ENCODE assay signal across 8 cellular contexts in genomic region chr1:156677616-156678596, GRCh38. TPM values are rescaled to one million over a fixed set of nuclear protein-coding genes. Genes with fewer than 3 reads are reported as not detected.
A peak's percentile ranks its signal among the peaks of the same experiment; 100 is the strongest.
DNase-seq lines count a peak whose midpoint lies in the region; ATAC-seq, FAIRE-seq and TF ChIP-seq lines count a peak whose summit lies in the region.

No MANE protein-coding gene starts in this region.

- H2AFZ ChIP-seq in endothelial cell of umbilical vein (ENCODE audit: low read depth, low read length): peak overlapping the region; percentile 72

- peak; percentile 94 to 96 for TF ChIP-seq RAD21 in A549 (conservative IDR thresholded peaks at IDR 0.05 in 1 of 2, IDR thresholded peaks at IDR 0.05 in 1 of 2)

- peaks cover 39% of the 10 kb centered on the region for H3K79me2 ChIP-seq in endothelial cell of umbilical vein (ENCODE audit: control insufficient read depth, insufficient read depth, low read length)

- TF ChIP-seq CTCF in A549 (IDR thresholded peaks at IDR 0.05): peak; percentile 96
- peak; percentile 91 for TF ChIP-seq CTCF in endothelial cell of umbilical vein (IDR thresholded peaks at IDR 0.05; ENCODE audit: extremely low read depth in 1 of 2, insufficient read depth in 1 of 2, low read depth in 1 of 2, low read length in 2 of 2)
- peak; percentile 80 for TF ChIP-seq CTCF in upper lobe of right lung (IDR thresholded peaks at IDR 0.05)

- H3K4me3 ChIP-seq in A549: peak overlapping the region; percentile 30; the same call in 2 of the 3 replicates
- H3K4me3 ChIP-seq in endothelial cell of umbilical vein (replicated peaks in 1 of 3; ENCODE audit: insufficient read depth in 1 of 3, low read depth in 1 of 3, low read length in 3 of 3): peak overlapping the region; percentile 19 to 81 (median 50)
- H3K4me3 ChIP-seq in mesodermal cell (ENCODE audit: extremely low read depth, insufficient read depth, low read length, poor library complexity, severe bottlenecking): peak overlapping the region; percentile 92
- H3K4me3 ChIP-seq in upper lobe of right lung: peak overlapping the region; percentile 58

- POLR2A ChIA-PET in A549 (lab: Yijun Ruan, JAX): interaction anchor here (1.0 to 1.4 kb wide), 3 partner anchors 17 to 53 kb away, joined by 3 to 4 read pairs (median 3); no protein-coding TSS in a partner anchor
- POLR2A ChIA-PET in endothelial cell of umbilical vein (lab: Charles Lee): interaction anchor here (0.5 to 3.0 kb wide), 3 partner anchors 10 to 180 kb away, joined by 3 to 32 read pairs (median 7); no protein-coding TSS in a partner anchor

- dilution Hi-C loops in endothelial cell of umbilical vein (cut with MboI; ENCODE audit: extremely low pct_ligation_motif_present, low sequenced_read_pairs): no loop called here

- H3K9me1 ChIP-seq in endothelial cell of umbilical vein (replicated peaks; ENCODE audit: control insufficient read depth, extremely low read depth, insufficient read depth, low read length): no peaks in the 10 kb centered on the region

- H3K27ac ChIP-seq in A549: peak overlapping the region; percentile 68 to 75
- H3K27ac ChIP-seq in endothelial cell of umbilical vein (ENCODE audit: insufficient read depth, low read depth, low read length): peak overlapping the region; percentile 19
- H3K27ac ChIP-seq in mesodermal cell (ENCODE audit: low read depth, low read length, severe bottlenecking): peak overlapping the region; percentile 53
- H3K27ac ChIP-seq in upper lobe of right lung: peak overlapping the region; percentile 48

- DNase-seq in A549 (ENCODE audit: low read depth in 1 of 2, low spot score in 1 of 2) (peak; percentile 72 to 85), NCI-H1417 treated with DMSO at 0.1 percent for 48 hours (lab: John Stamatoyannopoulos, UW) (peak; percentile 5), T1000 (lab: John Stamatoyannopoulos, UW) (peak; percentile 24), endothelial cell of umbilical vein (ENCODE audit: low read depth, low spot score) (peak; percentile 83), upper lobe of right lung (no peak)

- no peak for TF ChIP-seq EP300 in A549 (IDR thresholded peaks at IDR 0.05)

- peaks cover 0 to 5% of the 10 kb centered on the region in 2 experiments for H3K36me3 ChIP-seq in endothelial cell of umbilical vein (ENCODE audit: control insufficient read depth in 2 of 2, extremely low read depth in 1 of 2, insufficient read depth in 2 of 2, low read length in 2 of 2)
- peaks cover 26% of the 10 kb centered on the region for H3K36me3 ChIP-seq in mesodermal cell (ENCODE audit: control insufficient read depth, insufficient read depth, low read length)
- H3K36me3 ChIP-seq in upper lobe of right lung: no peaks in the 10 kb centered on the region

- H3K9ac ChIP-seq in endothelial cell of umbilical vein (replicated peaks; ENCODE audit: extremely low read depth, insufficient read depth, low read length): no peak overlapping the region

- no peaks in the 10 kb centered on the region for H4K20me1 ChIP-seq in endothelial cell of umbilical vein (replicated peaks; ENCODE audit: control insufficient read depth, extremely low read depth, insufficient read depth, low read length)

- CTCF ChIA-PET in A549 (lab: Yijun Ruan, JAX): interaction anchor here (0.6 to 52.1 kb wide), 24 partner anchors 8 to 278 kb away, joined by 3 to 2258 read pairs (median 4); partner anchors contain the start of genes BCAN, CRABP2, HAPLN2 and INSRR
- CTCF ChIA-PET in endothelial cell of umbilical vein (lab: Charles Lee): interaction anchor here (0.7 to 10.9 kb wide), 17 partner anchors 11 to 212 kb away, joined by 3 to 221 read pairs (median 5); partner anchors contain the start of genes HAPLN2, ISG20L2 and METTL25B

- FAIRE-seq in A549 (lab: Jason Lieb, UNC) (peak; percentile 54), G401.6 (lab: Jason Lieb, UNC) (peak; percentile 94), endothelial cell of umbilical vein (lab: Jason Lieb, UNC) (peak; percentile 94)

- 13% methylated on average over 22 of the region's 22 CpGs for WGBS in A549 (ENCODE audit: missing lambda C conversion rate)
- 12% methylated on average over 12 to 16 of the region's 22 CpGs for WGBS in mesodermal cell (ENCODE audit: insufficient coverage in 2 of 2), 2 experiments

- TF ChIP-seq POLR2A in A549 (IDR thresholded peaks at IDR 0.05; ENCODE audit: low read length): no peak
- TF ChIP-seq POLR2A in endothelial cell of umbilical vein (IDR thresholded peaks at IDR 0.05; ENCODE audit: low read depth, low read length): no peak

- intact Hi-C loops in endothelial cell of umbilical vein (cut with micrococcal nuclease) (loop anchor here (1.0 kb wide), 2 partner anchors 18 to 51 kb away; no protein-coding TSS in a partner anchor), upper lobe of right lung (cut with DNase I) (loop anchor here (10.0 kb wide), 1 partner anchor 53 kb away; no protein-coding TSS in a partner anchor)

- no TSS peak for BruUV-seq in endothelial cell of umbilical vein (replicated peaks; lab: Mats Ljungman, UMichigan)

- ATAC-seq in A549: peak; percentile 72 to 84; a peak in 5 of 6 replicates
- peak; percentile 76 for ATAC-seq in upper lobe of right lung
- no peak for ATAC-seq in HG02840 (IDR thresholded peaks at IDR 0.05; ENCODE audit: low FRiP score, unreplicated experiment)

- H3K27me3 ChIP-seq in endothelial cell of umbilical vein (ENCODE audit: control insufficient read depth in 2 of 2, insufficient read depth in 2 of 2, low read length in 2 of 2) (peaks cover 2 to 5% of the 10 kb centered on the region in 2 experiments), upper lobe of right lung (peaks cover 50% of the 10 kb centered on the region)

- H3K4me2 ChIP-seq in A549 (peak overlapping the region; percentile 94), endothelial cell of umbilical vein (ENCODE audit: insufficient read depth, low read length) (peak overlapping the region; percentile 78)

- H3K4me1 ChIP-seq in A549: peaks cover 13% of the 10 kb centered on the region
- H3K4me1 ChIP-seq in endothelial cell of umbilical vein (ENCODE audit: control insufficient read depth, extremely low read depth, insufficient read depth, low read length): peaks cover 36% of the 10 kb centered on the region
- peaks cover 24% of the 10 kb centered on the region for H3K4me1 ChIP-seq in mesodermal cell (ENCODE audit: control insufficient read depth, insufficient read depth, low read length, poor library complexity, severe bottlenecking)
- peaks cover 4% of the 10 kb centered on the region for H3K4me1 ChIP-seq in upper lobe of right lung

- H3K9me3 ChIP-seq in A549: no peaks in the 10 kb centered on the region
- H3K9me3 ChIP-seq in endothelial cell of umbilical vein (replicated peaks; ENCODE audit: control insufficient read depth, insufficient read depth, low read length): no peaks in the 10 kb centered on the region
- H3K9me3 ChIP-seq in mesodermal cell (ENCODE audit: control insufficient read depth, low read length): no peaks in the 10 kb centered on the region
- no peaks in the 10 kb centered on the region for H3K9me3 ChIP-seq in upper lobe of right lung

RNA-seq across cellular contexts. Expression of gene NES, which starts 0.7 kb away (rescaled TPM):
- polyA plus RNA-seq in A549 (2011; rRNA removed): 0.57 and 0.65 TPM in 2 replicates
- 0.34 and 0.39 TPM in 2 replicates for polyA plus RNA-seq in A549 (2012; cell fraction: cytosol; rRNA removed)
- polyA plus RNA-seq in A549 (2012; cell fraction: nucleus; rRNA removed): 2.5 and 2.7 TPM in 2 replicates
- 2.1 to 2.8 TPM (median 2.1 TPM) in 3 replicates for polyA plus RNA-seq in A549 (2017; fragmentation: RNase III; extraction: RNeasy Plus Mini Kit Qiagen cat#74134 plus additional on column Dnase treatment)
- 0.45 and 0.54 TPM in 2 replicates for polyA minus RNA-seq in A549 (2011; rRNA and poly(A)+ RNA removed)
- total RNA-seq in endothelial cell of umbilical vein: 269 and 274 TPM in 2 replicates
- polyA plus RNA-seq in endothelial cell of umbilical vein: 15.5 and 19.4 TPM in 2 replicates
- 34.7 and 34.8 TPM in 2 replicates for polyA plus RNA-seq in endothelial cell of umbilical vein (2011; cell fraction: cytosol; rRNA removed)
- 54.3 and 59.9 TPM in 2 replicates for polyA plus RNA-seq in endothelial cell of umbilical vein (2011; cell fraction: nucleus; rRNA removed)
- 91.3 and 128 TPM in 2 replicates for polyA plus RNA-seq in endothelial cell of umbilical vein (2012)
- polyA minus RNA-seq in endothelial cell of umbilical vein: 27.1 and 31.8 TPM in 2 replicates
- polyA minus RNA-seq in endothelial cell of umbilical vein (2011; cell fraction: cytosol; rRNA and poly(A)+ RNA removed): 1.3 TPM
- polyA minus RNA-seq in endothelial cell of umbilical vein (2011; cell fraction: nucleus; rRNA and poly(A)+ RNA removed): 14.7 and 17.6 TPM in 2 replicates
- polyA plus RNA-seq in mesodermal cell (2013, experiment 1 of 2): 217 TPM
- polyA plus RNA-seq in mesodermal cell (2013, experiment 2 of 2): 200 TPM
- 54.7 TPM for total RNA-seq in upper lobe of right lung

RNA-seq across cellular contexts. Expression of gene CRABP2, which starts 27.5 kb away (rescaled TPM):
- polyA plus RNA-seq in A549 (2011; rRNA removed) (1.4 and 1.7 TPM in 2 replicates), A549 (2017; fragmentation: RNase III; extraction: RNeasy Plus Mini Kit Qiagen cat#74134 plus additional on column Dnase treatment) (15.6 to 19.1 TPM (median 17.9 TPM) in 3 replicates), endothelial cell of umbilical vein (0.21 and 0.32 TPM in 2 replicates)
- polyA plus RNA-seq in A549 (2012; cell fraction: cytosol; rRNA removed): 2.9 and 3.8 TPM in 2 replicates
- polyA plus RNA-seq in A549 (2012; cell fraction: nucleus; rRNA removed): 6.1 and 8.7 TPM in 2 replicates
- 1.0 TPM in 1 of 2 replicates, not detected in the other for polyA minus RNA-seq in A549 (2011; rRNA and poly(A)+ RNA removed)
- total RNA-seq in endothelial cell of umbilical vein (1.0 and 2.6 TPM in 2 replicates), upper lobe of right lung (1.4 TPM)
- 0.37 and 0.45 TPM in 2 replicates for polyA plus RNA-seq in endothelial cell of umbilical vein (2011; cell fraction: cytosol; rRNA removed)
- 1.2 and 2.1 TPM in 2 replicates for polyA plus RNA-seq in endothelial cell of umbilical vein (2011; cell fraction: nucleus; rRNA removed)
- 0.37 and 0.88 TPM in 2 replicates for polyA plus RNA-seq in endothelial cell of umbilical vein (2012)
- polyA minus RNA-seq in endothelial cell of umbilical vein: not detected in 2 replicates
- 2.4 TPM for polyA minus RNA-seq in endothelial cell of umbilical vein (2011; cell fraction: cytosol; rRNA and poly(A)+ RNA removed)
- polyA minus RNA-seq in endothelial cell of umbilical vein (2011; cell fraction: nucleus; rRNA and poly(A)+ RNA removed): 0.82 TPM in 1 of 2 replicates, not detected in the other
- polyA plus RNA-seq in mesodermal cell (2013, experiment 1 of 2): 675 TPM
- 571 TPM for polyA plus RNA-seq in mesodermal cell (2013, experiment 2 of 2)

RNA-seq across cellular contexts. Expression of gene BCAN, which starts 36.0 kb away (rescaled TPM):
- 0.12 TPM in 1 of 2 replicates, not detected in the other for polyA plus RNA-seq in A549 (2011; rRNA removed)
- 0.03 TPM in 1 of 2 replicates, not detected in the other for polyA plus RNA-seq in A549 (2012; cell fraction: cytosol; rRNA removed)
- 0.07 and 0.18 TPM in 2 replicates for polyA plus RNA-seq in A549 (2012; cell fraction: nucleus; rRNA removed)
- polyA plus RNA-seq in A549 (2017; fragmentation: RNase III; extraction: RNeasy Plus Mini Kit Qiagen cat#74134 plus additional on column Dnase treatment): not detected in 3 replicates
- not detected in 2 replicates for polyA minus RNA-seq in A549 (2011; rRNA and poly(A)+ RNA removed)
- total RNA-seq in endothelial cell of umbilical vein: not detected in 2 replicates
- 0.14 and 0.15 TPM in 2 replicates for polyA plus RNA-seq in endothelial cell of umbilical vein
- polyA plus RNA-seq in endothelial cell of umbilical vein (2011; cell fraction: cytosol; rRNA removed): 0.05 and 0.14 TPM in 2 replicates
- polyA plus RNA-seq in endothelial cell of umbilical vein (2011; cell fraction: nucleus; rRNA removed): 0.07 TPM in 1 of 2 replicates, not detected in the other
- polyA plus RNA-seq in endothelial cell of umbilical vein (2012): 0.08 and 0.15 TPM in 2 replicates
- 0.15 TPM in 1 of 2 replicates, not detected in the other for polyA minus RNA-seq in endothelial cell of umbilical vein
- polyA minus RNA-seq in endothelial cell of umbilical vein (2011; cell fraction: cytosol; rRNA and poly(A)+ RNA removed): not detected
- not detected in 2 replicates for polyA minus RNA-seq in endothelial cell of umbilical vein (2011; cell fraction: nucleus; rRNA and poly(A)+ RNA removed)
- polyA plus RNA-seq in mesodermal cell (2013, experiment 1 of 2): 0.77 TPM
- polyA plus RNA-seq in mesodermal cell (2013, experiment 2 of 2): 0.71 TPM
- total RNA-seq in upper lobe of right lung: not detected

RNA-seq across cellular contexts. Expression of gene METTL25B, which starts 50.4 kb away (rescaled TPM):
- 18.5 and 22.1 TPM in 2 replicates for polyA plus RNA-seq in A549 (2011; rRNA removed)
- polyA plus RNA-seq in A549 (2012; cell fraction: cytosol; rRNA removed): 19.4 and 21.3 TPM in 2 replicates
- 34.1 and 34.8 TPM in 2 replicates for polyA plus RNA-seq in A549 (2012; cell fraction: nucleus; rRNA removed)
- polyA plus RNA-seq in A549 (2017; fragmentation: RNase III; extraction: RNeasy Plus Mini Kit Qiagen cat#74134 plus additional on column Dnase treatment): 15.7 to 21.7 TPM (median 16.7 TPM) in 3 replicates
- 19.6 and 21.6 TPM in 2 replicates for polyA minus RNA-seq in A549 (2011; rRNA and poly(A)+ RNA removed)
- 12.8 and 15.5 TPM in 2 replicates for total RNA-seq in endothelial cell of umbilical vein
- 15.0 and 17.3 TPM in 2 replicates for polyA plus RNA-seq in endothelial cell of umbilical vein
- polyA plus RNA-seq in endothelial cell of umbilical vein (2011; cell fraction: cytosol; rRNA removed): 10.3 and 11.4 TPM in 2 replicates
- 29.0 and 38.2 TPM in 2 replicates for polyA plus RNA-seq in endothelial cell of umbilical vein (2011; cell fraction: nucleus; rRNA removed)
- 7.6 and 9.9 TPM in 2 replicates for polyA plus RNA-seq in endothelial cell of umbilical vein (2012)
- polyA minus RNA-seq in endothelial cell of umbilical vein: 10.6 and 13.0 TPM in 2 replicates
- 26.8 TPM for polyA minus RNA-seq in endothelial cell of umbilical vein (2011; cell fraction: cytosol; rRNA and poly(A)+ RNA removed)
- 9.0 and 9.9 TPM in 2 replicates for polyA minus RNA-seq in endothelial cell of umbilical vein (2011; cell fraction: nucleus; rRNA and poly(A)+ RNA removed)
- 31.7 TPM for polyA plus RNA-seq in mesodermal cell (2013, experiment 1 of 2)
- polyA plus RNA-seq in mesodermal cell (2013, experiment 2 of 2): 24.9 TPM
- 42.4 TPM for total RNA-seq in upper lobe of right lung

RNA-seq across cellular contexts. Expression of gene ISG20L2, which starts 50.7 kb away (rescaled TPM):
- polyA plus RNA-seq in A549 (2011; rRNA removed): 42.5 and 55.7 TPM in 2 replicates
- 29.2 and 35.7 TPM in 2 replicates for polyA plus RNA-seq in A549 (2012; cell fraction: cytosol; rRNA removed)
- polyA plus RNA-seq in A549 (2012; cell fraction: nucleus; rRNA removed): 12.5 and 17.9 TPM in 2 replicates
- 27.6 to 31.4 TPM (median 29.6 TPM) in 3 replicates for polyA plus RNA-seq in A549 (2017; fragmentation: RNase III; extraction: RNeasy Plus Mini Kit Qiagen cat#74134 plus additional on column Dnase treatment)
- polyA minus RNA-seq in A549 (2011; rRNA and poly(A)+ RNA removed): 44.0 and 56.0 TPM in 2 replicates
- total RNA-seq in endothelial cell of umbilical vein: 32.1 and 35.3 TPM in 2 replicates
- 32.0 and 33.2 TPM in 2 replicates for polyA plus RNA-seq in endothelial cell of umbilical vein
- 34.1 and 37.0 TPM in 2 replicates for polyA plus RNA-seq in endothelial cell of umbilical vein (2011; cell fraction: cytosol; rRNA removed)
- 20.2 and 24.9 TPM in 2 replicates for polyA plus RNA-seq in endothelial cell of umbilical vein (2011; cell fraction: nucleus; rRNA removed)
- 27.8 and 37.7 TPM in 2 replicates for polyA plus RNA-seq in endothelial cell of umbilical vein (2012)
- polyA minus RNA-seq in endothelial cell of umbilical vein: 48.1 and 59.4 TPM in 2 replicates
- polyA minus RNA-seq in endothelial cell of umbilical vein (2011; cell fraction: cytosol; rRNA and poly(A)+ RNA removed): 22.1 TPM
- 23.7 and 28.4 TPM in 2 replicates for polyA minus RNA-seq in endothelial cell of umbilical vein (2011; cell fraction: nucleus; rRNA and poly(A)+ RNA removed)
- polyA plus RNA-seq in mesodermal cell (2013, experiment 1 of 2): 31.7 TPM
- 24.1 TPM for polyA plus RNA-seq in mesodermal cell (2013, experiment 2 of 2)
- 28.3 TPM for total RNA-seq in upper lobe of right lung

Comparison
In these comparisons a context has a peak if more than half of its experiments do, and no peak if none do; other contexts are left out.
1. H3K27ac ChIP-seq: peak in every context shown above with its lines; median percentile 72 in A549; 53 in mesodermal cell; 48 in upper lobe of right lung; 19 in endothelial cell of umbilical vein.
2. H3K4me3 ChIP-seq: peak in every context shown above with its lines; median percentile 92 in mesodermal cell; 58 in upper lobe of right lung; 50 in endothelial cell of umbilical vein; 30 in A549.